ENCODE assay signal across 19 cellular contexts in genomic region chr10:4025339-4025738, GRCh38.
"Had no signal": no experiment of that assay in that cellular context is flagged by ENCODE, and none has a peak within 500 bp of the region (broad histone marks: within the 10 kb centered on the region; RNA-seq: fewer than 3 reads in every experiment).

No MANE protein-coding gene starts in this region.

- DNase-seq: dermis blood vessel endothelial cell; esophagus squamous epithelium; foreskin fibroblast; glutamatergic neuron; mammary epithelial cell; natural killer cell; nucleus accumbens; ovary; sigmoid colon; stimulated activated CD4-positive, alpha-beta T cell treated with anti-CD3 and anti-CD28 coated beads, Interleukin-12 subunit alpha, Interleukin-12 subunit beta, amount 100 ng/mL, for 4 hours; stimulated activated naive CD4-positive, alpha-beta T cell; stomach; substantia nigra; transverse colon had no signal

- H3K9me3 ChIP-seq: esophagus squamous epithelium, gastroesophageal sphincter, ovary, right atrium auricular region, sigmoid colon, stomach, thoracic aorta, transverse colon had no signal

- H3K4me1 ChIP-seq: gastroesophageal sphincter, right atrium auricular region, stomach had no signal

- H3K4me3 ChIP-seq: esophagus squamous epithelium, gastroesophageal sphincter, ovary, right atrium auricular region, sigmoid colon, skin epidermis, stomach, thoracic aorta, transverse colon had no signal

- H3K27me3 ChIP-seq: esophagus squamous epithelium, gastroesophageal sphincter, ovary, right atrium auricular region, sigmoid colon, stomach, transverse colon had no signal

- H3K36me3 ChIP-seq: esophagus squamous epithelium, gastroesophageal sphincter, ovary, right atrium auricular region, sigmoid colon, stomach, thoracic aorta, transverse colon had no signal

- H3K27ac ChIP-seq: esophagus squamous epithelium, gastroesophageal sphincter, ovary, right atrium auricular region, sigmoid colon, skin epidermis, stomach, thoracic aorta, transverse colon had no signal

- ATAC-seq: gastroesophageal sphincter, left lobe of liver, natural killer cell had no signal
